8 cellular contexts compared by ENCODE assay signal in the genomic region with DNA sequence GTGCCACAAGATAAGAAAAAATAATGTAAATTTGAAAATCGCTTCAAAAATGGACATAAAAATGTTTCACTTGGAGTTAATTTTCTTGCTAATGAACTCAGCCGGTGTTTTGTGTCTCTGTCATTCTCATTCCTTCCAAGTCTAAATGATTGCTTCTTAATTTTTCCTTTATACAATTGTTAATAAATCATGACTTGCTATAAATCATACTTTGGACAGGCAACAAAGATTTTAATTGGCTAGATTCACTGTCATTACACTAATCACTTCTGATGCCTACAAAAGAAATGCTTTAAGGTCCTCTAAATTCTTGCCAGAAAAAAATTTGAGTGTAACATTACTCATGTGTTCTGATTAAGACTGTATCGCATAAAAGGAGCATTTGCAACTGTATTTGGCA.
"Had no signal": no experiment of that assay in that cellular context is flagged by ENCODE, and none has a peak within 500 bp of the region (broad histone marks: within the 10 kb centered on the region; RNA-seq: fewer than 3 reads in every experiment).

No MANE protein-coding gene starts in this region.

- H3K27ac ChIP-seq: HL-60, KMS-11 had no signal

- DNase-seq: H7, HFFc6, KBM-7 had no signal

- H3K36me3 ChIP-seq: HAP-1 had no signal

- H2AFZ ChIP-seq: GM23338 had no signal

- ATAC-seq: GM23338, HCT116 had no signal

- H3K4me3 ChIP-seq: GM23338, HAP-1 had no signal

- H3K9ac ChIP-seq: KMS-11 had no signal

- H3K4me1 ChIP-seq: HAP-1 had no signal

- H3K4me2 ChIP-seq: GM23338, KMS-11 had no signal

- H3K9me3 ChIP-seq: HAP-1 had no signal
